1 cellular context compared by ENCODE assay signal in genomic region chr13:28459911-28460310, GRCh38.
TF ChIP-seq lines count a peak whose summit lies in the region.

No MANE protein-coding gene starts in this region.

TF ChIP-seq in GM23338, 12 proteins besides CTCF, POLR2A, EP300 and RAD21 (continued from another document):
- TF ChIP-seq ZNF462 (CRISPR knock-in tag; IDR thresholded peaks at IDR 0.05) (no peak), EZH2 (IDR thresholded peaks at IDR 0.05; ENCODE audit: low read depth, unreplicated experiment) (no peak), CREB1 (CRISPR knock-in tag; IDR thresholded peaks at IDR 0.05; ENCODE audit: low read depth) (no peak), ZNF331 (CRISPR knock-in tag; IDR thresholded peaks at IDR 0.05; ENCODE audit: low read depth) (no peak), JUNB (IDR thresholded peaks at IDR 0.05; ENCODE audit: unreplicated experiment) (no peak), NANOG (IDR thresholded peaks at IDR 0.05; ENCODE audit: borderline replicate concordance) (no peak)
